Comparison of ENCODE assay signal across 23 cellular contexts in the genomic region with DNA sequence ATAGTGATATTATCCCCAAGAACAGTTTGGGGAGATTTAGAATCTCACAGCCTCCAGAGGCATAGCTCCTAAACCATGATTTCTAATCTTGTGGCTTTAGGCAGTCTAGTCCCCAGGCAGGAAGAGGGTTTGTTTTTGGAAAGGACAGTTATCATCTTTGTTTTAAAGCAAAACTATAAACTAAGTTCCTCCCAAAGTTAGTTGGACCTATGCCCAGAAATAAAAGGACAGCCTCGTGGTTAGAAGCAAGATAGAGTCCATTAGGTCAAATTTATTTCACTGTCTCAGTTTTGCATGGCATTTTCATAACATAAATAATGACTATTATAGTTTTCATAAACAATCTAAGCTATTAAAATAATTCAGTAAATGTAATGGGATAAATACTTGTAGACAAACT.
"Had no signal": no experiment of that assay in that cellular context is flagged by ENCODE, and none has a peak within 500 bp of the region (broad histone marks: within the 10 kb centered on the region; RNA-seq: fewer than 3 reads in every experiment).

No MANE protein-coding gene starts in this region.

- DNase-seq: colonic mucosa; dermis blood vessel endothelial cell; foreskin fibroblast; immature natural killer cell; kidney; left cardiac atrium; left ventricle myocardium superior; mesenchymal stem cell; midbrain; nucleus accumbens; ovary; sigmoid colon; stimulated activated CD4-positive, alpha-beta T cell treated with anti-CD3 and anti-CD28 coated beads, Interleukin-12 subunit alpha, Interleukin-12 subunit beta, amount 100 ng/mL, for 4 hours; stimulated activated naive CD4-positive, alpha-beta T cell; stomach; substantia nigra; transverse colon had no signal

- H3K36me3 ChIP-seq: colonic mucosa, neural progenitor cell, ovary, right atrium auricular region, sigmoid colon, stomach, thoracic aorta, transverse colon had no signal

- H3K9ac ChIP-seq: neural progenitor cell had no signal

- H2AFZ ChIP-seq: neural progenitor cell had no signal

- H3K4me2 ChIP-seq: neural progenitor cell had no signal

- H3K36me3 Mint-ChIP-seq: immature natural killer cell; natural killer cell treated with Interleukin-12 subunit alpha and Interleukin-12 subunit beta and Interleukin-15 and Interleukin-18, amount 100 ng/mL, for 72 hours; neural progenitor cell had no signal

- H3K9me3 ChIP-seq: colonic mucosa, ovary, right atrium auricular region, sigmoid colon, stomach, thoracic aorta, transverse colon had no signal

- H3K4me3 Mint-ChIP-seq: immature natural killer cell; natural killer cell treated with Interleukin-12 subunit alpha and Interleukin-12 subunit beta and Interleukin-15 and Interleukin-18, amount 100 ng/mL, for 72 hours; neural progenitor cell had no signal

- H3K27ac ChIP-seq: colonic mucosa, neural progenitor cell, ovary, right atrium auricular region, sigmoid colon, skin epidermis, stomach, thoracic aorta, transverse colon had no signal

- H3K4me1 Mint-ChIP-seq: immature natural killer cell, neural progenitor cell had no signal

- H3K27me3 ChIP-seq: colonic mucosa, neural progenitor cell, ovary, right atrium auricular region, sigmoid colon, stomach, transverse colon had no signal

- H3K27me3 Mint-ChIP-seq: natural killer cell treated with Interleukin-12 subunit alpha and Interleukin-12 subunit beta and Interleukin-15 and Interleukin-18, amount 100 ng/mL, for 72 hours had no signal

- H3K4me1 ChIP-seq: colonic mucosa, neural progenitor cell, right atrium auricular region, sigmoid colon, stomach, transverse colon had no signal

- H3K4me3 ChIP-seq: colonic mucosa, lung, neural progenitor cell, ovary, right atrium auricular region, sigmoid colon, skin epidermis, stomach, thoracic aorta, transverse colon had no signal

- H3K27ac Mint-ChIP-seq: immature natural killer cell; natural killer cell treated with Interleukin-12 subunit alpha and Interleukin-12 subunit beta and Interleukin-15 and Interleukin-18, amount 100 ng/mL, for 72 hours; neural progenitor cell had no signal

- H3K9me3 Mint-ChIP-seq: natural killer cell treated with Interleukin-12 subunit alpha and Interleukin-12 subunit beta and Interleukin-15 and Interleukin-18, amount 100 ng/mL, for 72 hours had no signal
